ENCODE assay signal across 24 cellular contexts in genomic region chr1:55912438-55912837, GRCh38.
DNase-seq lines count a peak whose midpoint lies in the region; ATAC-seq and TF ChIP-seq lines count a peak whose summit lies in the region.
"Had no signal": no experiment of that assay in that cellular context is flagged by ENCODE, and none has a peak within 500 bp of the region (broad histone marks: within the 10 kb centered on the region; RNA-seq: fewer than 3 reads in every experiment).

No MANE protein-coding gene starts in this region.

- H3K4me3 ChIP-seq in heart left ventricle (no peak overlapping the region), IMR-90 (ENCODE audit: insufficient read depth, low read depth, low read length) (no peak overlapping the region), neuronal stem cell (ENCODE audit: low read length in 2 of 2) (no peak overlapping the region)
- H3K4me3 ChIP-seq: A549; BLaER1 treated with 17β-estradiol and CSF1 and Interleukin-3, amounts not matched to agents 10 nM and 100 nM had no signal

- H3K27me3 Mint-ChIP-seq in chondrocyte (ENCODE audit: low read depth): no peaks in the 10 kb centered on the region
- H3K27me3 Mint-ChIP-seq in activated T-cell treated with anti-CD3 and anti-CD28 coated beads, Interleukin-2, amount 50 U/mL, for 24 hours: no peaks in the 10 kb centered on the region
- H3K27me3 Mint-ChIP-seq: B cell; CD4-positive, alpha-beta memory T cell; CD4-positive, CD25-positive, alpha-beta regulatory T cell had no signal

- no peaks in the 10 kb centered on the region for H3K9me3 Mint-ChIP-seq in chondrocyte (ENCODE audit: low read depth)
- H3K9me3 Mint-ChIP-seq in activated T-cell treated with anti-CD3 and anti-CD28 coated beads, Interleukin-2, amount 50 U/mL, for 24 hours: no peaks in the 10 kb centered on the region
- H3K9me3 Mint-ChIP-seq: CD8-positive, alpha-beta memory T cell had no signal

- no TSS peak for BruUV-seq in IMR-90 (replicated peaks; lab: Mats Ljungman, UMichigan)

- H3K56ac ChIP-seq in IMR-90 (ENCODE audit: extremely low read depth, insufficient read depth, low read length): no peak overlapping the region

- no peak overlapping the region for H4K5ac ChIP-seq in IMR-90 (ENCODE audit: low read depth, low read length)

- CTCF ChIA-PET in IMR-90 (lab: Yijun Ruan, JAX): no interaction called here

- H2BK120ac ChIP-seq in IMR-90 (ENCODE audit: low read depth, low read length): no peak overlapping the region
- no peak overlapping the region for H2BK120ac ChIP-seq in neuronal stem cell (ENCODE audit: low read depth, low read length)

- no peaks in the 10 kb centered on the region for H3K27me3 ChIP-seq in heart left ventricle
- no peaks in the 10 kb centered on the region for H3K27me3 ChIP-seq in IMR-90 (ENCODE audit: control insufficient read depth, insufficient read depth, low read length)
- no peaks in the 10 kb centered on the region for H3K27me3 ChIP-seq in neuronal stem cell (ENCODE audit: control insufficient read depth in 3 of 3, insufficient read depth in 3 of 3, low read depth in 1 of 3, low read length in 3 of 3)
- H3K27me3 ChIP-seq: BLaER1 treated with 17β-estradiol and CSF1 and Interleukin-3, amounts not matched to agents 10 nM and 100 nM had no signal

- H3K9me3 ChIP-seq in heart left ventricle (no peaks in the 10 kb centered on the region), IMR-90 (ENCODE audit: control insufficient read depth, insufficient read depth, low read length) (peaks cover 3% of the 10 kb centered on the region; the same call in 1 of the 2 replicates), neuronal stem cell (replicated peaks in 1 of 2; ENCODE audit: control insufficient read depth in 2 of 2, insufficient read depth in 1 of 2, low read depth in 1 of 2, low read length in 2 of 2) (peaks cover 3 to 12% of the 10 kb centered on the region in 2 donors)
- H3K9me3 ChIP-seq: A549 had no signal

- H3K9ac ChIP-seq in IMR-90 (ENCODE audit: low read depth, low read length) (no peak overlapping the region), neuronal stem cell (ENCODE audit: low read depth, low read length, poor library complexity) (no peak overlapping the region)
- H3K9ac ChIP-seq: BLaER1 treated with 17β-estradiol and CSF1 and Interleukin-3, amounts not matched to agents 10 nM and 100 nM had no signal

- H3K18ac ChIP-seq in IMR-90 (ENCODE audit: low read depth, low read length) (no peak overlapping the region), neuronal stem cell (ENCODE audit: low read length) (peak overlapping the region; percentile 5)

- H3K9me1 ChIP-seq in IMR-90 (ENCODE audit: insufficient read depth, low read length): no peaks in the 10 kb centered on the region

- DNase-seq in Right ventricle myocardium inferior (ENCODE audit: missing footprints): peak; percentile 48
- no peak for DNase-seq in heart left ventricle
- DNase-seq in IMR-90: no peak
- DNase-seq in chondrocyte (ENCODE audit: low spot score): peak; percentile 61
- no peak for DNase-seq in neuronal stem cell (ENCODE audit: low spot score)
- DNase-seq in NOMO-1 (lab: John Stamatoyannopoulos, UW; ENCODE audit: unreplicated experiment in 2 of 2): no peak
- no peak for DNase-seq in CD1c-positive myeloid dendritic cell (ENCODE audit: extremely low spot score)
- DNase-seq in activated T-cell treated with anti-CD3 and anti-CD28 coated beads, Interleukin-2, amount 50 U/mL, for 24 hours: no peak
- DNase-seq: AML-193; CD4-positive, alpha-beta memory T cell; CD4-positive, CD25-positive, alpha-beta regulatory T cell; CD8-positive, alpha-beta memory T cell; COR-L47; DMS 273 treated with DMSO at 0.1 percent for 48 hours; DMS153; DMS79; DND-41; EL; GDM1 had no signal

- H3K4me3 Mint-ChIP-seq in chondrocyte (ENCODE audit: unreplicated experiment): no peak overlapping the region
- H3K4me3 Mint-ChIP-seq in activated T-cell treated with anti-CD3 and anti-CD28 coated beads, Interleukin-2, amount 50 U/mL, for 24 hours: no peak overlapping the region
- H3K4me3 Mint-ChIP-seq: B cell; CD4-positive, alpha-beta memory T cell; CD4-positive, CD25-positive, alpha-beta regulatory T cell; CD8-positive, alpha-beta memory T cell had no signal

- H2AK9ac ChIP-seq in IMR-90 (replicated peaks; ENCODE audit: low read depth, low read length, poor library complexity): no peak overlapping the region

- H3K4me2 ChIP-seq in IMR-90 (ENCODE audit: low read depth, low read length) (no peak overlapping the region), neuronal stem cell (ENCODE audit: insufficient read depth, low read length, poor library complexity, severe bottlenecking) (no peak overlapping the region)
- H3K4me2 ChIP-seq: A549; BLaER1 treated with 17β-estradiol and CSF1 and Interleukin-3, amounts not matched to agents 10 nM and 100 nM had no signal

- H3K4me1 ChIP-seq in heart left ventricle (peaks cover 0 to 7% (median 0%) of the 10 kb centered on the region in 12 donors), IMR-90 (ENCODE audit: control insufficient read depth, insufficient read depth, low read length) (no peaks in the 10 kb centered on the region), neuronal stem cell (ENCODE audit: control insufficient read depth in 2 of 2, insufficient read depth in 1 of 2, low read depth in 1 of 2, low read length in 2 of 2) (no peaks in the 10 kb centered on the region)
- H3K4me1 ChIP-seq: A549; BLaER1 treated with 17β-estradiol and CSF1 and Interleukin-3, amounts not matched to agents 10 nM and 100 nM had no signal

- peaks cover 7% of the 10 kb centered on the region for H3K4me1 Mint-ChIP-seq in chondrocyte (ENCODE audit: low read depth)
- H3K4me1 Mint-ChIP-seq in activated T-cell treated with anti-CD3 and anti-CD28 coated beads, Interleukin-2, amount 50 U/mL, for 24 hours (ENCODE audit: low read depth): no peaks in the 10 kb centered on the region
- H3K4me1 Mint-ChIP-seq: B cell; CD4-positive, alpha-beta memory T cell; CD4-positive, CD25-positive, alpha-beta regulatory T cell; CD8-positive, alpha-beta memory T cell had no signal

- POLR2A ChIA-PET in IMR-90 (lab: Charles Lee; ENCODE audit: unreplicated experiment): no interaction called here

- H2BK12ac ChIP-seq in neuronal stem cell (ENCODE audit: low read length): no peak overlapping the region

- no peak overlapping the region for H4K8ac ChIP-seq in IMR-90 (ENCODE audit: low read depth in 2 of 2, low read length in 2 of 2)
- no peak overlapping the region for H4K8ac ChIP-seq in neuronal stem cell (ENCODE audit: low read depth, low read length)

- intact Hi-C loops in Right ventricle myocardium inferior (cut with DNase I): no loop called here
- intact Hi-C loops in heart left ventricle (cut with DNase I): no loop called here
- intact Hi-C loops in IMR-90 (cut with micrococcal nuclease): no loop called here

- H3K27ac ChIP-seq in heart left ventricle: no peak overlapping the region
- H3K27ac ChIP-seq in IMR-90 (ENCODE audit: insufficient read depth, low read length): no peak overlapping the region
- no peak overlapping the region for H3K27ac ChIP-seq in neuronal stem cell (replicated peaks; ENCODE audit: low read length)
- H3K27ac ChIP-seq: 22Rv1; A549; BLaER1 treated with 17β-estradiol and CSF1 and Interleukin-3, amounts not matched to agents 10 nM and 100 nM; C4-2B had no signal

- H3K4ac ChIP-seq in IMR-90 (ENCODE audit: low read depth, low read length): no peak overlapping the region
- H3K4ac ChIP-seq in neuronal stem cell (ENCODE audit: low read length): no peak overlapping the region

- dilution Hi-C loops in IMR-90 (cut with HindIII; ENCODE audit: low sequenced_read_pairs, unreplicated experiment): no loop called here

- H3K27ac Mint-ChIP-seq in chondrocyte (ENCODE audit: unreplicated experiment): no peak overlapping the region
- no peak overlapping the region for H3K27ac Mint-ChIP-seq in activated T-cell treated with anti-CD3 and anti-CD28 coated beads, Interleukin-2, amount 50 U/mL, for 24 hours
- H3K27ac Mint-ChIP-seq: B cell; CD4-positive, alpha-beta memory T cell; CD4-positive, CD25-positive, alpha-beta regulatory T cell; CD8-positive, alpha-beta memory T cell had no signal

- 97 to 99% (median 98%) methylated on average over 5 to 6 of the region's 6 CpGs for WGBS in heart left ventricle, 4 donors
- 96% methylated on average over 4 of the region's 6 CpGs; no CpG with 5 or more reads in 1 of the 2 experiments for WGBS in IMR-90 (ENCODE audit: extremely low coverage in 2 of 2, insufficient read length in 1 of 2), 2 experiments
- WGBS in neuronal stem cell (ENCODE audit: extremely low coverage in 2 of 2, insufficient read length in 2 of 2, insufficient replicate concordance in 1 of 2), 2 donors: no CpG with 5 or more reads among the region's 6 CpGs

- TF ChIP-seq POLR2A in heart left ventricle (IDR thresholded peaks at IDR 0.05): no peak
- TF ChIP-seq POLR2A in IMR-90 (IDR thresholded peaks at IDR 0.05; ENCODE audit: low read depth, low read length): no peak

- no peak overlapping the region for H2AK5ac ChIP-seq in IMR-90 (ENCODE audit: low read depth, low read length)
- H2AK5ac ChIP-seq in neuronal stem cell (ENCODE audit: low read depth, low read length): peak overlapping the region; percentile 31

- H3K23ac ChIP-seq in IMR-90 (ENCODE audit: low read depth, low read length) (no peak overlapping the region), neuronal stem cell (ENCODE audit: low read depth, low read length, poor library complexity) (peak overlapping the region; percentile 20)

- ATAC-seq in Right ventricle myocardium inferior (no peak), heart left ventricle (no peak), IMR-90 (ENCODE audit: low read depth) (no peak)
- ATAC-seq: A549 had no signal

- no peak overlapping the region for H4K91ac ChIP-seq in IMR-90 (ENCODE audit: insufficient read depth, low read depth, low read length)
- no peak overlapping the region for H4K91ac ChIP-seq in neuronal stem cell (ENCODE audit: low read depth, low read length, poor library complexity)

- no peaks in the 10 kb centered on the region for H3K36me3 ChIP-seq in heart left ventricle
- no peaks in the 10 kb centered on the region for H3K36me3 ChIP-seq in IMR-90 (ENCODE audit: control insufficient read depth, insufficient read depth, low read length)
- no peaks in the 10 kb centered on the region for H3K36me3 ChIP-seq in neuronal stem cell (replicated peaks in 1 of 2; ENCODE audit: control insufficient read depth in 2 of 2, insufficient read depth in 2 of 2, low read length in 2 of 2)
- H3K36me3 ChIP-seq: BLaER1 treated with 17β-estradiol and CSF1 and Interleukin-3, amounts not matched to agents 10 nM and 100 nM had no signal

- H4K20me1 ChIP-seq in IMR-90 (ENCODE audit: insufficient read depth, low read length): no peaks in the 10 kb centered on the region
- H4K20me1 ChIP-seq: BLaER1 treated with 17β-estradiol and CSF1 and Interleukin-3, amounts not matched to agents 10 nM and 100 nM had no signal

- H2BK5ac ChIP-seq in IMR-90 (ENCODE audit: low read depth, low read length, poor library complexity, severe bottlenecking) (no peak overlapping the region), neuronal stem cell (ENCODE audit: low read length) (no peak overlapping the region)

- H3K36me3 Mint-ChIP-seq in chondrocyte (ENCODE audit: low read depth): no peaks in the 10 kb centered on the region
- H3K36me3 Mint-ChIP-seq in activated T-cell treated with anti-CD3 and anti-CD28 coated beads, Interleukin-2, amount 50 U/mL, for 24 hours (ENCODE audit: low read depth): no peaks in the 10 kb centered on the region
- H3K36me3 Mint-ChIP-seq: CD4-positive, alpha-beta memory T cell; CD4-positive, CD25-positive, alpha-beta regulatory T cell; CD8-positive, alpha-beta memory T cell had no signal

- H2AFZ ChIP-seq in IMR-90 (replicated peaks; ENCODE audit: low read length, poor library complexity): peak overlapping the region; percentile 63
- H2AFZ ChIP-seq in neuronal stem cell (ENCODE audit: low read length): no peak overlapping the region

- no peak for TF ChIP-seq RAD21 in IMR-90 (IDR thresholded peaks at IDR 0.05; ENCODE audit: low read length)

- H2BK20ac ChIP-seq in IMR-90 (ENCODE audit: low read depth, low read length): no peak overlapping the region

- in situ Hi-C loops in IMR-90 (cut with MboI; ENCODE audit: low sequenced_read_pairs): no loop called here

- H3K79me1 ChIP-seq in IMR-90 (ENCODE audit: low read depth in 1 of 2, low read length in 2 of 2): no peaks in the 10 kb centered on the region
- H3K79me1 ChIP-seq in neuronal stem cell (ENCODE audit: low read depth, low read length): no peaks in the 10 kb centered on the region

- no peak for TF ChIP-seq CTCF in heart left ventricle (IDR thresholded peaks at IDR 0.05)
- no peak for TF ChIP-seq CTCF in IMR-90 (conservative IDR thresholded peaks at IDR 0.05; ENCODE audit: low read depth, low read length)
- TF ChIP-seq CTCF in chondrocyte (IDR thresholded peaks at IDR 0.05): no peak

- H3K14ac ChIP-seq in IMR-90 (replicated peaks; ENCODE audit: low read depth, low read length) (no peak overlapping the region), neuronal stem cell (ENCODE audit: low read length) (no peak overlapping the region)

- H2BK15ac ChIP-seq in IMR-90 (ENCODE audit: low read depth, low read length) (no peak overlapping the region), neuronal stem cell (ENCODE audit: low read length) (no peak overlapping the region)

Comparison
In these comparisons a context has a peak if more than half of its experiments do, and no peak if none do; other contexts are left out.
1. DNase-seq: peak in Right ventricle myocardium inferior (single experiment) and chondrocyte (single experiment); none in heart left ventricle (0 of 5), IMR-90 (single experiment), neuronal stem cell (single experiment), NOMO-1 (0 of 2), CD1c-positive myeloid dendritic cell (single experiment) and activated T-cell treated with anti-CD3 and anti-CD28 coated beads, Interleukin-2, amount 50 U/mL, for 24 hours (single experiment).